ENCODE assay signal across 15 cellular contexts in the genomic region with DNA sequence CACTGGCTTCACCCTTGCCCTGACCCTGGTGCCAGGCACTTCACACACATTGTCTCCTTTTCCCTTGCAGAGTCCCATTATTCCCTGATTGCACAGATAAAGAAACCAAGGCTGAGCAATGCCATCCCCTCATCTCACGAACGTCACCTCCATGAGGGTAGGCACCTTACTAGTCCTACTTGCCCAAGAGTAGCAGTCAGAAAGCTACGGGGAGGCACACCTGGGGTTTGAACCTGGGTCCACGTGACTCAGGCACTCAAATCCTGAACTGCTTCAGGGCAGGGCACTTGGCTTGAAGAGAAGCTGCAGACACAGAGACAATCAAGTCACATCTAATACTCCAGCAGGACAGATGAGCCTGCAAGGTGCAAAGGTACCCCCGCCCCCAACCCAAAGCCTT. TPM values are rescaled to one million over a fixed set of nuclear protein-coding genes. Genes with fewer than 3 reads are reported as not detected.
"Had no signal": no experiment of that assay in that cellular context is flagged by ENCODE, and none has a peak within 500 bp of the region (broad histone marks: within the 10 kb centered on the region; RNA-seq: fewer than 3 reads in every experiment).

No MANE protein-coding gene starts in this region.

- H3K4me3 ChIP-seq: dorsolateral prefrontal cortex, esophagus squamous epithelium, tibial artery had no signal

- DNase-seq: activated CD4-positive, alpha-beta T cell treated with anti-CD3 and anti-CD28 coated beads, Interleukin-2, amount 50 U/mL, for 1 hour; activated CD4-positive, CD25-positive, alpha-beta regulatory T cell; activated naive CD8-positive, alpha-beta T cell treated with anti-CD3 and anti-CD28 coated beads for 36 hours; activated T-cell treated with anti-CD3 and anti-CD28 coated beads, Interleukin-2, amount 50 U/mL, for 1 hour; anterior cingulate cortex; dorsolateral prefrontal cortex; esophagus squamous epithelium; foreskin fibroblast; occipital lobe; stimulated activated CD4-positive, alpha-beta T cell treated with anti-CD3 and anti-CD28 coated beads, Interleukin-4, amount 100 ng/mL, for 4 hours; tibial artery had no signal

- H3K9me3 Mint-ChIP-seq: activated naive CD8-positive, alpha-beta T cell treated with anti-CD3 and anti-CD28 coated beads for 36 hours; nephron had no signal

- H3K4me1 ChIP-seq: tibial artery had no signal

- H3K9me3 ChIP-seq: esophagus squamous epithelium, tibial artery had no signal

- H3K27me3 ChIP-seq: esophagus squamous epithelium had no signal

- H3K27ac Mint-ChIP-seq: activated naive CD8-positive, alpha-beta T cell treated with anti-CD3 and anti-CD28 coated beads for 36 hours had no signal

- H3K4me3 Mint-ChIP-seq: activated naive CD8-positive, alpha-beta T cell treated with anti-CD3 and anti-CD28 coated beads for 36 hours; nephron had no signal

- H3K27ac ChIP-seq: dorsolateral prefrontal cortex, tibial artery had no signal

- H3K27me3 Mint-ChIP-seq: activated naive CD8-positive, alpha-beta T cell treated with anti-CD3 and anti-CD28 coated beads for 36 hours had no signal

- H3K36me3 ChIP-seq: esophagus squamous epithelium, tibial artery had no signal

- H3K36me3 Mint-ChIP-seq: activated naive CD8-positive, alpha-beta T cell treated with anti-CD3 and anti-CD28 coated beads for 36 hours had no signal

RNA-seq across cellular contexts. Expression of gene BCAS1, which starts 1.9 kb away (rescaled TPM):
- total RNA-seq: bronchial epithelial cell, chondrocyte, pulmonary artery endothelial cell had no signal
